Comparison of ENCODE assay signal across 28 cellular contexts in the genomic region with DNA sequence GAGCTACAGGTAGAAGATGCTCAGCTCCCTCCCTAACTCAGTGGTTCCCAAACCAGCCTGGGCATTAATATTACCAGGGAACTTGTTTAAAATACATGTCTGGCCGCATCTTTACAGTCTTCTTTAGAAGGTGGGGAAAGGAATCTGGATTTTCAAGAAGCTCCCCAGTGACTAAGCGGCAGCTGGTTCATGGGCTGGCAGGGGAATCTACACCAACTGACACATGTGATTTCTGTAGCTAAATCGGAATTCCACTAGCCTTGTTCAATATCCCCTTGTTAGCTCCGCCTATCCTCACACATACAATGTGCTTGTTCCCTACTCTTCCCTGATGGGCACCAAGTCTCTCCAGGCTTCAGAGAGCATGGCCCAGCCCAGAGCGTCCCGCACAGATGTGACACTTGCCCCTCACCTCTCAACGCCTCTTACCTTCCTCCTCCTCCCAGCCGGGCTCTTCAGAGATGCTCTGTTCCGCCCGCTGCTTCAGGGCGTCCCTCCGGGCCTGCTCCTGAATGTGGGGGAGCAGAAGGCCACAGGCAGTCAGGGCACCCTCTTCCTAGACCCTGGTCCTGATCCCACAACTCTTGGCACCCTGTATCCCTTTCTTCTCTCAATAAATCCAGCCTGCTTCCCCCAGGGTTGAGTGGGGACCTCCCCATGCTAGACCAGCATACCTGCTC. TPM values are rescaled to one million over a fixed set of nuclear protein-coding genes. Genes with fewer than 3 reads are reported as not detected.
"Had no signal": no experiment of that assay in that cellular context is flagged by ENCODE, and none has a peak within 500 bp of the region (broad histone marks: within the 10 kb centered on the region; RNA-seq: fewer than 3 reads in every experiment).

No MANE protein-coding gene starts in this region.

- H3K9me3 ChIP-seq: colonic mucosa, right atrium auricular region, spleen, thoracic aorta, upper lobe of left lung, vagina had no signal

- DNase-seq: activated CD8-positive, alpha-beta memory T cell treated with anti-CD3 and anti-CD28 coated beads, Interleukin-2, amount 50 U/mL, for 4 hours; activated effector memory CD4-positive, alpha-beta T cell treated with anti-CD3 and anti-CD28 coated beads, Interleukin-2, amount 50 U/mL, for 16 hours; activated naive CD4-positive, alpha-beta T cell treated with anti-CD3 and anti-CD28 coated beads, Interleukin-2, amount 10 ng/mL, durations not matched to agents 7 days and 5 days; activated T-cell treated with anti-CD3 and anti-CD28 coated beads, Interleukin-2, amount 50 U/mL, for 1 hour; cerebellar nuclear complex; colonic mucosa; dorsolateral prefrontal cortex; effector memory CD4-positive, alpha-beta T cell; head of caudate nucleus; hippocampal formation; left cardiac atrium; mammary epithelial cell; naive thymus-derived CD8-positive, alpha-beta T cell; occipital lobe; spleen; stimulated activated CD4-positive, alpha-beta T cell treated with anti-CD3 and anti-CD28 coated beads, Interleukin-2, amount 100 ng/mL, for 48 hours; T1000; WERI-Rb-1 had no signal

- H3K4me3 Mint-ChIP-seq: activated naive CD4-positive, alpha-beta T cell treated with anti-CD3 and anti-CD28 coated beads, Interleukin-2, amount 10 ng/mL, durations not matched to agents 7 days and 5 days; activated T-helper 1 cell treated with anti-CD3 and anti-CD28 coated beads, Interleukin-12 subunit alpha, Interleukin-12 subunit beta, Interleukin-2, Interleukin-4 antibody, amounts not matched to agents 30 ng/mL and 10 ng/mL and 1 ng/mL, durations not matched to agents 14 hours and 24 hours and 36 hours; neural progenitor cell; stimulated activated naive CD8-positive, alpha-beta T cell treated with anti-CD3 and anti-CD28 coated beads, Interleukin-15, Interleukin-2, amounts not matched to agents 100 ng/mL and 50 ng/mL, for 24 hours; T-helper 1 cell treated with Interleukin-12 subunit alpha and Interleukin-12 subunit beta and Interleukin-4 antibody, amounts not matched to agents 30 μg/mL and 1 μg/mL, for 36 hours had no signal

- H3K27me3 ChIP-seq: colonic mucosa, dorsolateral prefrontal cortex, neural progenitor cell, right atrium auricular region, spleen, upper lobe of left lung, vagina had no signal

- H3K4me3 ChIP-seq: colonic mucosa, dorsolateral prefrontal cortex, neural progenitor cell, right atrium auricular region, spleen, thoracic aorta, upper lobe of left lung, vagina had no signal

- H3K27ac ChIP-seq: colonic mucosa, dorsolateral prefrontal cortex, neural progenitor cell, parathyroid adenoma, right atrium auricular region, spleen, thoracic aorta, upper lobe of left lung, vagina, WERI-Rb-1 had no signal

- H3K4me1 ChIP-seq: colonic mucosa, neural progenitor cell, parathyroid adenoma, right atrium auricular region, upper lobe of left lung, vagina had no signal

- H3K9me3 Mint-ChIP-seq: activated naive CD4-positive, alpha-beta T cell treated with anti-CD3 and anti-CD28 coated beads, Interleukin-2, amount 10 ng/mL, durations not matched to agents 7 days and 5 days; activated T-helper 1 cell treated with anti-CD3 and anti-CD28 coated beads, Interleukin-12 subunit alpha, Interleukin-12 subunit beta, Interleukin-2, Interleukin-4 antibody, amounts not matched to agents 30 ng/mL and 10 ng/mL and 1 ng/mL, durations not matched to agents 14 hours and 24 hours and 36 hours; naive thymus-derived CD8-positive, alpha-beta T cell; neural progenitor cell; stimulated activated naive CD8-positive, alpha-beta T cell treated with anti-CD3 and anti-CD28 coated beads, Interleukin-15, Interleukin-2, amounts not matched to agents 100 ng/mL and 50 ng/mL, for 24 hours; T-helper 1 cell treated with Interleukin-12 subunit alpha and Interleukin-12 subunit beta and Interleukin-4 antibody, amounts not matched to agents 30 μg/mL and 1 μg/mL, for 36 hours had no signal

- ATAC-seq: activated CD4-positive, CD25-positive, alpha-beta regulatory T cell treated with anti-CD3 and anti-CD28 coated beads, Interleukin-2, amount 50 U/mL, for 24 hours; left cardiac atrium had no signal

- H3K27me3 Mint-ChIP-seq: activated naive CD4-positive, alpha-beta T cell treated with anti-CD3 and anti-CD28 coated beads, Interleukin-2, amount 10 ng/mL, durations not matched to agents 7 days and 5 days; naive thymus-derived CD8-positive, alpha-beta T cell; stimulated activated naive CD8-positive, alpha-beta T cell treated with anti-CD3 and anti-CD28 coated beads, Interleukin-15, Interleukin-2, amounts not matched to agents 100 ng/mL and 50 ng/mL, for 24 hours had no signal

- H3K27ac Mint-ChIP-seq: activated T-helper 1 cell treated with anti-CD3 and anti-CD28 coated beads, Interleukin-12 subunit alpha, Interleukin-12 subunit beta, Interleukin-2, Interleukin-4 antibody, amounts not matched to agents 30 ng/mL and 10 ng/mL and 1 ng/mL, durations not matched to agents 14 hours and 24 hours and 36 hours; neural progenitor cell; stimulated activated naive CD8-positive, alpha-beta T cell treated with anti-CD3 and anti-CD28 coated beads, Interleukin-15, Interleukin-2, amounts not matched to agents 100 ng/mL and 50 ng/mL, for 24 hours; T-helper 1 cell treated with Interleukin-12 subunit alpha and Interleukin-12 subunit beta and Interleukin-4 antibody, amounts not matched to agents 30 μg/mL and 1 μg/mL, for 36 hours had no signal

RNA-seq across cellular contexts. Expression of gene TSSK3, which starts 15.3 kb away (rescaled TPM):
- total RNA-seq: occipital lobe, vagina had no signal
